ENCODE assay signal across 9 cellular contexts in genomic region chr1:46687095-46687659, GRCh38. TPM values are rescaled to one million over a fixed set of nuclear protein-coding genes. Genes with fewer than 3 reads are reported as not detected.
DNase-seq lines count a peak whose midpoint lies in the region; ATAC-seq and TF ChIP-seq lines count a peak whose summit lies in the region.
"Had no signal": no experiment of that assay in that cellular context is flagged by ENCODE, and none has a peak within 500 bp of the region (broad histone marks: within the 10 kb centered on the region; RNA-seq: fewer than 3 reads in every experiment).

No MANE protein-coding gene starts in this region.

- H3K36me3 ChIP-seq in SK-N-MC (ENCODE audit: insufficient read depth, low read length) (peaks cover 81% of the 10 kb centered on the region), testis (ENCODE audit: low read depth, missing control alignments) (no peaks in the 10 kb centered on the region)

- H3K9me3 ChIP-seq in SK-N-MC (ENCODE audit: low read depth, low read length) (no peaks in the 10 kb centered on the region), testis (no peaks in the 10 kb centered on the region)

- H3K27ac ChIP-seq in SK-N-MC (peak overlapping the region; percentile 72), testis (no peak overlapping the region)

- H3K4me1 ChIP-seq in testis, result peaks cover 10% of the 10 kb centered on the region

- no peaks in the 10 kb centered on the region for H3K27me3 ChIP-seq in testis

- 73 to 77% methylated on average over 2 of the region's 2 CpGs for WGBS in testis, 2 donors

- DNase-seq in NCI-H345 (lab: John Stamatoyannopoulos, UW), result peak; percentile 14
- DNase-seq in NCI-H345 treated with DMSO at 0.1 percent for 48 hours (lab: John Stamatoyannopoulos, UW; ENCODE audit: unreplicated experiment), result no peak
- DNase-seq in SK-N-MC (ENCODE audit: low read depth, low spot score), result peak; percentile 72
- peak; percentile 82 for DNase-seq in left cardiac atrium
- DNase-seq in testis, result peak; percentile 46
- no peak for DNase-seq in NCI-H2171 (lab: John Stamatoyannopoulos, UW)
- DNase-seq in T-helper 1 cell, result no peak
- no peak for DNase-seq in kidney tubule cell (ENCODE audit: low spot score)
- DNase-seq: activated CD4-positive, CD25-positive, alpha-beta regulatory T cell treated with anti-CD3 and anti-CD28 coated beads, Interleukin-2, amount 50 U/mL, for 72 hours had no signal

- peak; percentile 56 to 67 for ATAC-seq in left cardiac atrium

- TF ChIP-seq POLR2A in testis (IDR thresholded peaks at IDR 0.05), result no peak

- H3K4me3 ChIP-seq in SK-N-MC (peak overlapping the region; percentile 71), testis (no peak overlapping the region)

- intact Hi-C loops in left cardiac atrium (cut with DNase I), result no loop called here
- intact Hi-C loops in testis (cut with DNase I; ENCODE audit: low total_unique reads), result no loop called here

- no peak overlapping the region for H3K9ac ChIP-seq in SK-N-MC (ENCODE audit: insufficient read length)

- TF ChIP-seq CTCF in testis (IDR thresholded peaks at IDR 0.05), result no peak

RNA-seq across cellular contexts. Expression of gene TEX38, which starts 15.5 kb away (rescaled TPM):
- total RNA-seq in left cardiac atrium (under 1 TPM in 1 of 2 donors, not detected in 1; 0.35 TPM), testis (100 to 1,000 TPM; 150 to 362 TPM)
- polyA plus RNA-seq in testis (ENCODE audit: insufficient read depth, low read depth, low replicate concordance), result 432 TPM

RNA-seq across cellular contexts. Expression of gene ATPAF1, which starts 19.0 kb away (rescaled TPM):
- total RNA-seq in left cardiac atrium (100 to 1,000 TPM; 134 to 137 TPM), testis (10 to 100 TPM; 76.7 to 98.9 TPM)
- 85.9 TPM for polyA plus RNA-seq in testis (ENCODE audit: insufficient read depth, low read depth, low replicate concordance)

RNA-seq across cellular contexts. Expression of gene EFCAB14, which starts 31.7 kb away (rescaled TPM):
- 10 to 100 TPM; 66.1 to 72.4 TPM for total RNA-seq in left cardiac atrium
- total RNA-seq in testis, result 10 to 100 TPM; 76.6 to 77.8 TPM
- polyA plus RNA-seq in testis (ENCODE audit: insufficient read depth, low read depth, low replicate concordance), result 94.0 TPM

Comparison
In these comparisons a context has a peak if more than half of its experiments do, and no peak if none do; other contexts are left out.
1. DNase-seq: peak in NCI-H345 (single experiment), SK-N-MC (single experiment), left cardiac atrium (single experiment) and testis (single experiment); none in NCI-H345 treated with DMSO at 0.1 percent for 48 hours (single experiment), NCI-H2171 (single experiment), T-helper 1 cell (0 of 5) and kidney tubule cell (single experiment).
2. RNA of gene TEX38, which starts 15.5 kb away (total RNA-seq): 150 to 362 TPM in testis; 0.35 TPM in left cardiac atrium; every median in the first group is over 100 times any median in the second.